In genomic region chr5:135887447-135887864, GRCh38 we compare ENCODE assay signal across 8 cellular contexts. TPM values are rescaled to one million over a fixed set of nuclear protein-coding genes. Genes with fewer than 3 reads are reported as not detected.
DNase-seq lines count a peak whose midpoint lies in the region; ATAC-seq lines count a peak whose summit lies in the region.

No MANE protein-coding gene starts in this region.

- H3K79me2 ChIP-seq in mesendoderm (ENCODE audit: control insufficient read depth, insufficient read depth, low read length): no peaks in the 10 kb centered on the region

- H3K56ac ChIP-seq in mesendoderm (ENCODE audit: low read length): no peak overlapping the region

- DNase-seq in GM19238 (ENCODE audit: insufficient read length, low spot score): peak; percentile 57
- peak; percentile 25 for DNase-seq in NCI-H510A (lab: John Stamatoyannopoulos, UW)
- peak; percentile 52 for DNase-seq in activated CD4-positive, alpha-beta T cell treated with anti-CD3 and anti-CD28 coated beads, Interleukin-2, amount 50 U/mL, for 1 hour
- DNase-seq in effector CD4-positive, alpha-beta T cell: peak; percentile 50
- peak; percentile 81 for DNase-seq in mesendoderm
- DNase-seq in stimulated activated CD8-positive, alpha-beta memory T cell treated with anti-CD3 and anti-CD28 coated beads, Interleukin-4, amount 100 ng/mL, for 24 hours (ENCODE audit: low read depth): peak; percentile 21

- H4K8ac ChIP-seq in mesendoderm (ENCODE audit: low read depth, low read length): no peak overlapping the region

- H3K27me3 ChIP-seq in BLaER1 treated with 17β-estradiol and CSF1 and Interleukin-3, amounts not matched to agents 10 nM and 100 nM: peaks cover 0 to 54% (median 0%) of the 10 kb centered on the region in 11 experiments; a peak in 6 of 22 replicates
- H3K27me3 ChIP-seq in mesendoderm (ENCODE audit: insufficient read depth, low read length, poor library complexity): no peaks in the 10 kb centered on the region

- H3K9me3 ChIP-seq in BLaER1 treated with 17β-estradiol and CSF1 and Interleukin-3, amounts not matched to agents 10 nM and 100 nM (replicated peaks in 1 of 11): no peaks in the 10 kb centered on the region

- no peak overlapping the region for H3K18ac ChIP-seq in mesendoderm (ENCODE audit: low read length)

- H3K4me2 ChIP-seq in BLaER1 treated with 17β-estradiol and CSF1 and Interleukin-3, amounts not matched to agents 10 nM and 100 nM: peak overlapping the region in 10 of 11 experiments; percentile 29 to 80 (median 41); a peak in 18 of 22 replicates
- H3K4me2 ChIP-seq in mesendoderm (ENCODE audit: low read length): no peak overlapping the region

- no peak overlapping the region for H2BK5ac ChIP-seq in mesendoderm (ENCODE audit: low read length)

- H2BK15ac ChIP-seq in mesendoderm (replicated peaks; ENCODE audit: low read depth): no peak overlapping the region

- H3K23ac ChIP-seq in mesendoderm (ENCODE audit: low read length): no peak overlapping the region

- no peak overlapping the region for H3K4ac ChIP-seq in mesendoderm (ENCODE audit: low read depth, low read length)

- ATAC-seq in HG03280 (IDR thresholded peaks at IDR 0.05; ENCODE audit: unreplicated experiment): peak; percentile 90

- no peak overlapping the region for H3K27ac ChIP-seq in BLaER1 treated with 17β-estradiol and CSF1 and Interleukin-3, amounts not matched to agents 10 nM and 100 nM
- no peak overlapping the region for H3K27ac ChIP-seq in mesendoderm (ENCODE audit: low read depth, low read length)

- peaks cover 0 to 34% (median 22%) of the 10 kb centered on the region in 10 experiments; a peak in 16 of 20 replicates for H3K4me1 ChIP-seq in BLaER1 treated with 17β-estradiol and CSF1 and Interleukin-3, amounts not matched to agents 10 nM and 100 nM
- H3K4me1 ChIP-seq in mesendoderm (ENCODE audit: control insufficient read depth, low read depth, low read length): no peaks in the 10 kb centered on the region

- H4K20me1 ChIP-seq in BLaER1 treated with 17β-estradiol and CSF1 and Interleukin-3, amounts not matched to agents 10 nM and 100 nM: peaks cover 0 to 6% (median 0%) of the 10 kb centered on the region in 11 experiments; a peak in 5 of 22 replicates

- no peak overlapping the region for H3K4me3 ChIP-seq in BLaER1 treated with 17β-estradiol and CSF1 and Interleukin-3, amounts not matched to agents 10 nM and 100 nM
- H3K4me3 ChIP-seq in mesendoderm (ENCODE audit: low read length): no peak overlapping the region

- H3K79me1 ChIP-seq in mesendoderm (ENCODE audit: low read length): no peaks in the 10 kb centered on the region

- no peak overlapping the region for H2BK120ac ChIP-seq in mesendoderm (ENCODE audit: low read depth, low read length)

- no peak overlapping the region for H2AK5ac ChIP-seq in mesendoderm (ENCODE audit: low read length)

- WGBS in mesendoderm (ENCODE audit: extremely low coverage, insufficient coverage, low lambda C conversion rate): no CpG with 5 or more reads among the region's 8 CpGs

- H4K5ac ChIP-seq in mesendoderm (ENCODE audit: low read length): no peak overlapping the region

- H3K36me3 ChIP-seq in BLaER1 treated with 17β-estradiol and CSF1 and Interleukin-3, amounts not matched to agents 10 nM and 100 nM: no peaks in the 10 kb centered on the region
- no peaks in the 10 kb centered on the region for H3K36me3 ChIP-seq in mesendoderm (ENCODE audit: control insufficient read depth, insufficient read depth, low read length)

- H3K9ac ChIP-seq in BLaER1 treated with 17β-estradiol and CSF1 and Interleukin-3, amounts not matched to agents 10 nM and 100 nM: no peak overlapping the region
- no peak overlapping the region for H3K9ac ChIP-seq in mesendoderm (ENCODE audit: low read length)

RNA-seq across cellular contexts. Expression of gene IL9, which starts 8.2 kb away (rescaled TPM):
- not detected for polyA plus RNA-seq in mesendoderm (2013, experiment 1 of 2)
- polyA plus RNA-seq in mesendoderm (2013, experiment 2 of 2): not detected

RNA-seq across cellular contexts. Expression of gene SLC25A48, which starts 53.0 kb away (rescaled TPM):
- 3.8 TPM for polyA plus RNA-seq in mesendoderm (2013, experiment 1 of 2)
- 4.1 TPM for polyA plus RNA-seq in mesendoderm (2013, experiment 2 of 2)

Comparison
In these comparisons a context has a peak if more than half of its experiments do, and no peak if none do; other contexts are left out.
1. DNase-seq: peak in every context shown above with its lines; median percentile 81 in mesendoderm; 57 in GM19238; 52 in activated CD4-positive, alpha-beta T cell treated with anti-CD3 and anti-CD28 coated beads, Interleukin-2, amount 50 U/mL, for 1 hour; 50 in effector CD4-positive, alpha-beta T cell; 25 in NCI-H510A; 21 in stimulated activated CD8-positive, alpha-beta memory T cell treated with anti-CD3 and anti-CD28 coated beads, Interleukin-4, amount 100 ng/mL, for 24 hours.